ENCODE assay signal across 21 cellular contexts in genomic region chr9:311837-312236, GRCh38.
"Had no signal": no experiment of that assay in that cellular context is flagged by ENCODE, and none has a peak within 500 bp of the region (broad histone marks: within the 10 kb centered on the region; RNA-seq: fewer than 3 reads in every experiment).

No MANE protein-coding gene starts in this region.

- H3K27me3 ChIP-seq: adrenal gland had no signal

- H3K4me1 ChIP-seq: adrenal gland had no signal

- H3K27ac ChIP-seq: adrenal gland had no signal

- H3K4me1 Mint-ChIP-seq: activated CD8-positive, alpha-beta memory T cell treated with anti-CD3 and anti-CD28 coated beads, Interleukin-2, amount 10 ng/mL, durations not matched to agents 7 days and 5 days had no signal

- ATAC-seq: activated CD8-positive, alpha-beta memory T cell treated with anti-CD3 and anti-CD28 coated beads, Interleukin-2, amount 10 ng/mL, durations not matched to agents 7 days and 5 days; activated T-helper 17 cell treated with anti-CD3 and anti-CD28 coated beads, Interleukin-2, amount 50 U/mL, for 72 hours; WTC11 had no signal

- H3K27me3 Mint-ChIP-seq: activated CD8-positive, alpha-beta memory T cell treated with anti-CD3 and anti-CD28 coated beads, Interleukin-2, amount 10 ng/mL, durations not matched to agents 7 days and 5 days; activated naive CD8-positive, alpha-beta T cell treated with anti-CD3 and anti-CD28 coated beads, Interleukin-2, amount 10 ng/mL, durations not matched to agents 7 days and 5 days; activated T-helper 17 cell treated with anti-CD3 and anti-CD28 coated beads, Interleukin-2, amount 50 U/mL, for 72 hours had no signal

- H3K4me3 ChIP-seq: adrenal gland had no signal

- H3K27ac Mint-ChIP-seq: activated CD8-positive, alpha-beta memory T cell treated with anti-CD3 and anti-CD28 coated beads, Interleukin-2, amount 10 ng/mL, durations not matched to agents 7 days and 5 days; activated naive CD8-positive, alpha-beta T cell treated with anti-CD3 and anti-CD28 coated beads, Interleukin-2, amount 10 ng/mL, durations not matched to agents 7 days and 5 days; activated T-helper 17 cell treated with anti-CD3 and anti-CD28 coated beads, Interleukin-2, amount 50 U/mL, for 72 hours; T-helper 1 cell treated with Interleukin-12 subunit alpha and Interleukin-12 subunit beta and Interleukin-4 antibody, amounts not matched to agents 30 μg/mL and 1 μg/mL, for 36 hours; WTC11 had no signal

- H3K36me3 Mint-ChIP-seq: WTC11 had no signal

- FAIRE-seq: RCC 7860 had no signal

- DNase-seq: activated CD4-positive, alpha-beta T cell treated with anti-CD3 and anti-CD28 coated beads for 48 hours; activated CD4-positive, alpha-beta T cell treated with anti-CD3 and anti-CD28 coated beads, Interleukin-2, amount 50 U/mL, for 4 hours; activated CD4-positive, CD25-positive, alpha-beta regulatory T cell treated with anti-CD3 and anti-CD28 coated beads, Interleukin-2, amount 50 U/mL, for 72 hours; activated CD8-positive, alpha-beta memory T cell treated with anti-CD3 and anti-CD28 coated beads, Interleukin-2, amount 10 ng/mL, durations not matched to agents 7 days and 5 days; activated gamma-delta T cell; activated naive CD4-positive, alpha-beta T cell treated with anti-CD3 and anti-CD28 coated beads for 36 hours; activated naive CD8-positive, alpha-beta T cell treated with anti-CD3 and anti-CD28 coated beads, Interleukin-2, amount 10 ng/mL, durations not matched to agents 7 days and 5 days; activated T-cell treated with anti-CD3 and anti-CD28 coated beads, Interleukin-2, amount 50 U/mL, for 48 hours; adrenal gland; anterior cingulate cortex; cerebellar nuclear complex; KG1; NCI-H1048; NCI-H2171; NCI-H226; NCI-H526; SHP77 had no signal

- H3K4me3 Mint-ChIP-seq: activated CD8-positive, alpha-beta memory T cell treated with anti-CD3 and anti-CD28 coated beads, Interleukin-2, amount 10 ng/mL, durations not matched to agents 7 days and 5 days; activated naive CD4-positive, alpha-beta T cell treated with anti-CD3 and anti-CD28 coated beads for 36 hours; activated naive CD8-positive, alpha-beta T cell treated with anti-CD3 and anti-CD28 coated beads, Interleukin-2, amount 10 ng/mL, durations not matched to agents 7 days and 5 days; activated T-helper 17 cell treated with anti-CD3 and anti-CD28 coated beads, Interleukin-2, amount 50 U/mL, for 72 hours; T-helper 1 cell treated with Interleukin-12 subunit alpha and Interleukin-12 subunit beta and Interleukin-4 antibody, amounts not matched to agents 30 μg/mL and 1 μg/mL, for 36 hours; WTC11 had no signal

- H3K9me3 Mint-ChIP-seq: activated naive CD4-positive, alpha-beta T cell treated with anti-CD3 and anti-CD28 coated beads for 36 hours; activated naive CD8-positive, alpha-beta T cell treated with anti-CD3 and anti-CD28 coated beads, Interleukin-2, amount 10 ng/mL, durations not matched to agents 7 days and 5 days; activated T-helper 17 cell treated with anti-CD3 and anti-CD28 coated beads, Interleukin-2, amount 50 U/mL, for 72 hours; T-helper 1 cell treated with Interleukin-12 subunit alpha and Interleukin-12 subunit beta and Interleukin-4 antibody, amounts not matched to agents 30 μg/mL and 1 μg/mL, for 36 hours; WTC11 had no signal

- H3K9me3 ChIP-seq: adrenal gland had no signal
